In genomic region chrX:37504991-37505390, GRCh38 we compare ENCODE assay signal across 38 cellular contexts.
"Had no signal": no experiment of that assay in that cellular context is flagged by ENCODE, and none has a peak within 500 bp of the region (broad histone marks: within the 10 kb centered on the region; RNA-seq: fewer than 3 reads in every experiment).

No MANE protein-coding gene starts in this region.

- H3K27ac Mint-ChIP-seq: activated naive CD4-positive, alpha-beta T cell treated with anti-CD3 and anti-CD28 coated beads for 36 hours; activated naive CD4-positive, alpha-beta T cell treated with anti-CD3 and anti-CD28 coated beads, Interleukin-2, amount 10 ng/mL, durations not matched to agents 7 days and 5 days; activated naive CD4-positive, alpha-beta T cell treated with anti-CD3 and anti-CD28 coated beads, Interleukin-2, amount 50 U/mL, for 24 hours; activated naive CD4-positive, alpha-beta T cell treated with anti-CD3 and anti-CD28 coated beads, Interleukin-2, amount 50 U/mL, for 72 hours; activated naive CD8-positive, alpha-beta T cell; activated naive CD8-positive, alpha-beta T cell treated with anti-CD3 and anti-CD28 coated beads for 36 hours; activated naive CD8-positive, alpha-beta T cell treated with anti-CD3 and anti-CD28 coated beads, Interleukin-2, amount 10 ng/mL, durations not matched to agents 7 days and 5 days; activated naive CD8-positive, alpha-beta T cell treated with anti-CD3 and anti-CD28 coated beads, Interleukin-2, amount 50 U/mL, for 24 hours; activated T-cell treated with anti-CD3 and anti-CD28 coated beads, Interleukin-2, amount 50 U/mL, for 24 hours; activated T-cell treated with anti-CD3 and anti-CD28 coated beads, Interleukin-2, amount 50 U/mL, for 72 hours; activated T-helper 1 cell treated with anti-CD3 and anti-CD28 coated beads, Interleukin-12 subunit alpha, Interleukin-12 subunit beta, Interleukin-2, Interleukin-4 antibody, amounts not matched to agents 30 ng/mL and 10 ng/mL and 1 ng/mL, durations not matched to agents 14 hours and 24 hours and 36 hours; activated T-helper 17 cell treated with anti-CD3 and anti-CD28 coated beads, Interleukin-2, amount 50 U/mL, for 72 hours; activated T-helper 2 cell treated with anti-CD3 and anti-CD28 coated beads, Interferon-gamma antibody, Interleukin-2, Interleukin-4, amounts not matched to agents 10 μg/mL and 5 μg/mL and 100 μg/mL, durations not matched to agents 14 hours and 24 hours and 36 hours; brain had no signal

- DNase-seq: activated effector memory CD4-positive, alpha-beta T cell treated with anti-CD3 and anti-CD28 coated beads, Interleukin-2, amount 50 U/mL, for 16 hours; activated effector memory CD4-positive, alpha-beta T cell treated with Interleukin-2 at 50 U/mL for 16 hours; activated gamma-delta T cell; activated gamma-delta T cell treated with Interleukin-2 at 50 U/mL for 16 hours; activated naive CD4-positive, alpha-beta T cell; activated naive CD4-positive, alpha-beta T cell treated with anti-CD3 and anti-CD28 coated beads for 36 hours; activated naive CD4-positive, alpha-beta T cell treated with anti-CD3 and anti-CD28 coated beads, Interleukin-2, amount 10 ng/mL, durations not matched to agents 7 days and 5 days; activated naive CD4-positive, alpha-beta T cell treated with anti-CD3 and anti-CD28 coated beads, Interleukin-2, amount 50 U/mL, for 16 hours; activated naive CD4-positive, alpha-beta T cell treated with Interleukin-2 at 50 U/mL for 16 hours; activated naive CD8-positive, alpha-beta T cell treated with anti-CD3 and anti-CD28 coated beads for 36 hours; activated naive CD8-positive, alpha-beta T cell treated with anti-CD3 and anti-CD28 coated beads, Interleukin-2, amount 10 ng/mL, durations not matched to agents 7 days and 5 days; activated naive CD8-positive, alpha-beta T cell treated with anti-CD3 and anti-CD28 coated beads, Interleukin-2, amount 50 U/mL, for 24 hours; activated T-cell treated with anti-CD3 and anti-CD28 coated beads, Interleukin-2, amount 50 U/mL, for 1 hour; activated T-cell treated with anti-CD3 and anti-CD28 coated beads, Interleukin-2, amount 50 U/mL, for 24 hours; activated T-cell treated with anti-CD3 and anti-CD28 coated beads, Interleukin-2, amount 50 U/mL, for 4 hours; activated T-cell treated with anti-CD3 and anti-CD28 coated beads, Interleukin-2, amount 50 U/mL, for 48 hours; activated T-cell treated with anti-CD3 and anti-CD28 coated beads, Interleukin-2, amount 50 U/mL, for 72 hours; adrenal gland; amniotic stem cell; amygdala; anterior cingulate cortex; body of pancreas; brain microvascular endothelial cell; central memory CD4-positive, alpha-beta T cell; cerebellar nuclear complex had no signal

- H3K4me1 Mint-ChIP-seq: activated naive CD4-positive, alpha-beta T cell treated with anti-CD3 and anti-CD28 coated beads, Interleukin-2, amount 10 ng/mL, durations not matched to agents 7 days and 5 days; activated naive CD4-positive, alpha-beta T cell treated with anti-CD3 and anti-CD28 coated beads, Interleukin-2, amount 50 U/mL, for 24 hours; activated naive CD8-positive, alpha-beta T cell treated with anti-CD3 and anti-CD28 coated beads for 36 hours; activated naive CD8-positive, alpha-beta T cell treated with anti-CD3 and anti-CD28 coated beads, Interleukin-2, amount 10 ng/mL, durations not matched to agents 7 days and 5 days; activated naive CD8-positive, alpha-beta T cell treated with anti-CD3 and anti-CD28 coated beads, Interleukin-2, amount 50 U/mL, for 24 hours; activated T-helper 17 cell treated with anti-CD3 and anti-CD28 coated beads, Interleukin-2, amount 50 U/mL, for 72 hours; brain; central memory CD8-positive, alpha-beta T cell had no signal

- H3K9me3 ChIP-seq: adrenal gland, ascending aorta, body of pancreas, breast epithelium had no signal

- H3K9me3 Mint-ChIP-seq: activated naive CD4-positive, alpha-beta T cell treated with anti-CD3 and anti-CD28 coated beads, Interleukin-2, amount 10 ng/mL, durations not matched to agents 7 days and 5 days; activated naive CD4-positive, alpha-beta T cell treated with anti-CD3 and anti-CD28 coated beads, Interleukin-2, amount 50 U/mL, for 24 hours; activated naive CD4-positive, alpha-beta T cell treated with anti-CD3 and anti-CD28 coated beads, Interleukin-2, amount 50 U/mL, for 72 hours; activated naive CD8-positive, alpha-beta T cell treated with anti-CD3 and anti-CD28 coated beads for 36 hours; activated naive CD8-positive, alpha-beta T cell treated with anti-CD3 and anti-CD28 coated beads, Interleukin-2, amount 10 ng/mL, durations not matched to agents 7 days and 5 days; activated naive CD8-positive, alpha-beta T cell treated with anti-CD3 and anti-CD28 coated beads, Interleukin-2, amount 50 U/mL, for 24 hours; activated T-cell treated with anti-CD3 and anti-CD28 coated beads, Interleukin-2, amount 50 U/mL, for 24 hours; activated T-cell treated with anti-CD3 and anti-CD28 coated beads, Interleukin-2, amount 50 U/mL, for 4 hours; activated T-helper 1 cell treated with anti-CD3 and anti-CD28 coated beads, Interleukin-12 subunit alpha, Interleukin-12 subunit beta, Interleukin-2, Interleukin-4 antibody, amounts not matched to agents 30 ng/mL and 10 ng/mL and 1 ng/mL, durations not matched to agents 14 hours and 24 hours and 36 hours; activated T-helper 17 cell treated with anti-CD3 and anti-CD28 coated beads, Interleukin-2, amount 50 U/mL, for 72 hours; activated T-helper 2 cell treated with anti-CD3 and anti-CD28 coated beads, Interferon-gamma antibody, Interleukin-2, Interleukin-4, amounts not matched to agents 10 μg/mL and 5 μg/mL and 100 μg/mL, durations not matched to agents 14 hours and 24 hours and 36 hours; central memory CD8-positive, alpha-beta T cell had no signal

- H3K27ac ChIP-seq: adrenal gland, ascending aorta, body of pancreas, brain microvascular endothelial cell, breast epithelium, cardiac muscle cell had no signal

- H3K36me3 Mint-ChIP-seq: activated naive CD4-positive, alpha-beta T cell treated with anti-CD3 and anti-CD28 coated beads, Interleukin-2, amount 10 ng/mL, durations not matched to agents 7 days and 5 days; activated naive CD4-positive, alpha-beta T cell treated with anti-CD3 and anti-CD28 coated beads, Interleukin-2, amount 50 U/mL, for 24 hours; activated naive CD4-positive, alpha-beta T cell treated with anti-CD3 and anti-CD28 coated beads, Interleukin-2, amount 50 U/mL, for 72 hours; activated naive CD8-positive, alpha-beta T cell; activated naive CD8-positive, alpha-beta T cell treated with anti-CD3 and anti-CD28 coated beads for 36 hours; activated naive CD8-positive, alpha-beta T cell treated with anti-CD3 and anti-CD28 coated beads, Interleukin-2, amount 10 ng/mL, durations not matched to agents 7 days and 5 days; brain had no signal

- H3K27me3 ChIP-seq: ascending aorta, body of pancreas, brain microvascular endothelial cell, cardiac muscle cell had no signal

- H3K4me3 ChIP-seq: adrenal gland, ascending aorta, body of pancreas, breast epithelium, cardiac muscle cell had no signal

- H3K27me3 Mint-ChIP-seq: activated naive CD4-positive, alpha-beta T cell treated with anti-CD3 and anti-CD28 coated beads, Interleukin-2, amount 50 U/mL, for 24 hours; activated naive CD8-positive, alpha-beta T cell; activated naive CD8-positive, alpha-beta T cell treated with anti-CD3 and anti-CD28 coated beads, Interleukin-2, amount 10 ng/mL, durations not matched to agents 7 days and 5 days; activated naive CD8-positive, alpha-beta T cell treated with anti-CD3 and anti-CD28 coated beads, Interleukin-2, amount 50 U/mL, for 24 hours; central memory CD8-positive, alpha-beta T cell had no signal

- H3K4me1 ChIP-seq: adrenal gland, ascending aorta, body of pancreas, breast epithelium had no signal

- H3K36me3 ChIP-seq: adrenal gland, ascending aorta, brain microvascular endothelial cell, breast epithelium, cardiac muscle cell had no signal

- FAIRE-seq: astrocyte, bronchial epithelial cell had no signal

- H3K4me3 Mint-ChIP-seq: activated naive CD4-positive, alpha-beta T cell treated with anti-CD3 and anti-CD28 coated beads for 36 hours; activated naive CD4-positive, alpha-beta T cell treated with anti-CD3 and anti-CD28 coated beads, Interleukin-2, amount 10 ng/mL, durations not matched to agents 7 days and 5 days; activated naive CD4-positive, alpha-beta T cell treated with anti-CD3 and anti-CD28 coated beads, Interleukin-2, amount 50 U/mL, for 24 hours; activated naive CD8-positive, alpha-beta T cell; activated naive CD8-positive, alpha-beta T cell treated with anti-CD3 and anti-CD28 coated beads for 36 hours; activated naive CD8-positive, alpha-beta T cell treated with anti-CD3 and anti-CD28 coated beads, Interleukin-2, amount 10 ng/mL, durations not matched to agents 7 days and 5 days; activated naive CD8-positive, alpha-beta T cell treated with anti-CD3 and anti-CD28 coated beads, Interleukin-2, amount 50 U/mL, for 24 hours; activated T-cell treated with anti-CD3 and anti-CD28 coated beads, Interleukin-2, amount 50 U/mL, for 24 hours; activated T-cell treated with anti-CD3 and anti-CD28 coated beads, Interleukin-2, amount 50 U/mL, for 4 hours; activated T-cell treated with anti-CD3 and anti-CD28 coated beads, Interleukin-2, amount 50 U/mL, for 72 hours; activated T-helper 1 cell treated with anti-CD3 and anti-CD28 coated beads, Interleukin-12 subunit alpha, Interleukin-12 subunit beta, Interleukin-2, Interleukin-4 antibody, amounts not matched to agents 30 ng/mL and 10 ng/mL and 1 ng/mL, durations not matched to agents 14 hours and 24 hours and 36 hours; activated T-helper 17 cell treated with anti-CD3 and anti-CD28 coated beads, Interleukin-2, amount 50 U/mL, for 72 hours; brain; central memory CD8-positive, alpha-beta T cell had no signal

- ATAC-seq: activated naive CD4-positive, alpha-beta T cell treated with anti-CD3 and anti-CD28 coated beads, Interleukin-2, amount 50 U/mL, for 72 hours; activated naive CD8-positive, alpha-beta T cell treated with anti-CD3 and anti-CD28 coated beads, Interleukin-2, amount 50 U/mL, for 24 hours; activated T-cell treated with anti-CD3 and anti-CD28 coated beads, Interleukin-2, amount 50 U/mL, for 4 hours; activated T-cell treated with anti-CD3 and anti-CD28 coated beads, Interleukin-2, amount 50 U/mL, for 72 hours; activated T-helper 17 cell treated with anti-CD3 and anti-CD28 coated beads, Interleukin-2, amount 50 U/mL, for 72 hours; body of pancreas had no signal
